In genomic region chr11:59158206-59159068, GRCh38 we compare ENCODE assay signal across 1 cellular context.
TF ChIP-seq lines count a peak whose summit lies in the region.

No MANE protein-coding gene starts in this region.

TF ChIP-seq in A549, 52 proteins besides CTCF, POLR2A, EP300 and RAD21 (continued from another document):
- TF ChIP-seq PBX3 (IDR thresholded peaks at IDR 0.05) (no peak), KDM1A (IDR thresholded peaks at IDR 0.05; ENCODE audit: low read depth) (no peak)
- TF ChIP-seq, protein P1, sequence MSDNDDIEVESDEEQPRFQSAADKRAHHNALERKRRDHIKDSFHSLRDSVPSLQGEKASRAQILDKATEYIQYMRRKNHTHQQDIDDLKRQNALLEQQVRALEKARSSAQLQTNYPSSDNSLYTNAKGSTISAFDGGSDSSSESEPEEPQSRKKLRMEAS (IDR thresholded peaks at IDR 0.05): no peak
TF ChIP-seq in A549: peak in this region for 1.
